ENCODE assay signal across 1 cellular context in the genomic region with DNA sequence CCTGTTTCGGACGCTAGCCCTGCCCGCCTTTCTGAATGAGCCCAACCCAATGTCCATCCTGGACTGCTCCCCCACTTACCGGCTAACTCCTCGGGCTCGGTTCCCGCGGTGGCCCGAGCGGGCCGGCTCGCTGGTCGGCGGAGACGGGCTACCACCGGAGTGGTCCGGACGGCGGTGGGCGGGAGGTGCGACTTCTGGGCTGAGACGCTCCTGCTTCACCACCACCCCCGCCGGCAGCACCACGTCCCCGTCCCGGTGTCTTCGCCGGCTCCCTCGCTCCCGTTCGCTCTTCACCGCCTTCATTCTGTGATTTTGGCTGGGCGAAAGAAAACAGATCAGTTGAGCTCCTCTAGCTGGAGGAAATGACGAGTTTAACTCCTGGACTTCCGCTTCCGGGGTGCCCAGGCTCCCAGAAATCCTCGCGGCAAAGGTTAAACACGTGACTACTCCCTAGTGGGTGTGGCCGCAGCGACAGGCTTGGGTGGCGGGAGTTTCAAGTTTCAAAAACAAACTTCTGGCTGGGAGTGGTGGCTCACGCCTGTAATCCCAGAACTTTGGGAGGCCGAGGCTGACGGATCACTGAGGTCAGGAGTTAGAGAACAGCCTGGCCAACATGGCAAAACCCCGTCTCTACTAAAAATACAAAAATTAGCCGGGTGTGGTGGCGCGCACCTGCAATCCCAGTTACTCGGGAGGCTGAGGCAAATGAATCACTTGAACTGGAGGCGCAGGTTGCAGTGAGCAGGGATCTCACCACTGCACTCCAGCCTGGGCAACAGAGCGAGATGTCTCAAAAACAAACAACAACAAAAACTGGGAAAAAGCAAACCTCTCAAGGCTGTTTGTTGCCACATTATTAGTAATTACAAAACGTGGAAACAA.
A peak's percentile ranks its signal among the peaks of the same experiment; 100 is the strongest.
TF ChIP-seq lines count a peak whose summit lies in the region.

TSS of gene SNIP1 (minus strand) at position 367 of the 882 bp plus-strand sequence. CDS start at position 303, 64 bp downstream.

TF ChIP-seq in HepG2, 621 proteins besides CTCF, POLR2A, EP300 and RAD21 (continued from another document and continues in another):
- peak; percentile 88 for TF ChIP-seq ZNF407 (CRISPR knock-in tag; IDR thresholded peaks at IDR 0.05; ENCODE audit: not compliant biosample characterization)
- TF ChIP-seq NFKB2 (CRISPR knock-in tag; IDR thresholded peaks at IDR 0.05; ENCODE audit: borderline replicate concordance): peak; percentile 47; the same call in 1 of the 2 replicates
- TF ChIP-seq, protein P1, sequence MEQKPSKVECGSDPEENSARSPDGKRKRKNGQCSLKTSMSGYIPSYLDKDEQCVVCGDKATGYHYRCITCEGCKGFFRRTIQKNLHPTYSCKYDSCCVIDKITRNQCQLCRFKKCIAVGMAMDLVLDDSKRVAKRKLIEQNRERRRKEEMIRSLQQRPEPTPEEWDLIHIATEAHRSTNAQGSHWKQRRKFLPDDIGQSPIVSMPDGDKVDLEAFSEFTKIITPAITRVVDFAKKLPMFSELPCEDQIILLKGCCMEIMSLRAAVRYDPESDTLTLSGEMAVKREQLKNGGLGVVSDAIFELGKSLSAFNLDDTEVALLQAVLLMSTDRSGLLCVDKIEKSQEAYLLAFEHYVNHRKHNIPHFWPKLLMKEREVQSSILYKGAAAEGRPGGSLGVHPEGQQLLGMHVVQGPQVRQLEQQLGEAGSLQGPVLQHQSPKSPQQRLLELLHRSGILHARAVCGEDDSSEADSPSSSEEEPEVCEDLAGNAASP (CRISPR knock-in tag; IDR thresholded peaks at IDR 0.05; ENCODE audit: borderline replicate concordance): peak; percentile 66; the same call in 1 of the 2 replicates
- no peak for TF ChIP-seq FIP1L1 (IDR thresholded peaks at IDR 0.05; ENCODE audit: borderline replicate concordance, insufficient read depth, low read depth, low read length)
- no peak for TF ChIP-seq RARG (CRISPR knock-in tag; IDR thresholded peaks at IDR 0.05; ENCODE audit: low read depth)
- TF ChIP-seq, protein P2, sequence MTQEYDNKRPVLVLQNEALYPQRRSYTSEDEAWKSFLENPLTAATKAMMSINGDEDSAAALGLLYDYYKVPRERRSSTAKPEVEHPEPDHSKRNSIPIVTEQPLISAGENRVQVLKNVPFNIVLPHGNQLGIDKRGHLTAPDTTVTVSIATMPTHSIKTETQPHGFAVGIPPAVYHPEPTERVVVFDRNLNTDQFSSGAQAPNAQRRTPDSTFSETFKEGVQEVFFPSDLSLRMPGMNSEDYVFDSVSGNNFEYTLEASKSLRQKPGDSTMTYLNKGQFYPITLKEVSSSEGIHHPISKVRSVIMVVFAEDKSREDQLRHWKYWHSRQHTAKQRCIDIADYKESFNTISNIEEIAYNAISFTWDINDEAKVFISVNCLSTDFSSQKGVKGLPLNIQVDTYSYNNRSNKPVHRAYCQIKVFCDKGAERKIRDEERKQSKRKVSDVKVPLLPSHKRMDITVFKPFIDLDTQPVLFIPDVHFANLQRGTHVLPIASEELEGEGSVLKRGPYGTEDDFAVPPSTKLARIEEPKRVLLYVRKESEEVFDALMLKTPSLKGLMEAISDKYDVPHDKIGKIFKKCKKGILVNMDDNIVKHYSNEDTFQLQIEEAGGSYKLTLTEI (CRISPR knock-in tag; conservative IDR thresholded peaks at IDR 0.05): no peak
- TF ChIP-seq, protein P3, sequence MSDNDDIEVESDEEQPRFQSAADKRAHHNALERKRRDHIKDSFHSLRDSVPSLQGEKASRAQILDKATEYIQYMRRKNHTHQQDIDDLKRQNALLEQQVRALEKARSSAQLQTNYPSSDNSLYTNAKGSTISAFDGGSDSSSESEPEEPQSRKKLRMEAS (IDR thresholded peaks at IDR 0.05): peak; percentile 75
- TF ChIP-seq, protein P4, sequence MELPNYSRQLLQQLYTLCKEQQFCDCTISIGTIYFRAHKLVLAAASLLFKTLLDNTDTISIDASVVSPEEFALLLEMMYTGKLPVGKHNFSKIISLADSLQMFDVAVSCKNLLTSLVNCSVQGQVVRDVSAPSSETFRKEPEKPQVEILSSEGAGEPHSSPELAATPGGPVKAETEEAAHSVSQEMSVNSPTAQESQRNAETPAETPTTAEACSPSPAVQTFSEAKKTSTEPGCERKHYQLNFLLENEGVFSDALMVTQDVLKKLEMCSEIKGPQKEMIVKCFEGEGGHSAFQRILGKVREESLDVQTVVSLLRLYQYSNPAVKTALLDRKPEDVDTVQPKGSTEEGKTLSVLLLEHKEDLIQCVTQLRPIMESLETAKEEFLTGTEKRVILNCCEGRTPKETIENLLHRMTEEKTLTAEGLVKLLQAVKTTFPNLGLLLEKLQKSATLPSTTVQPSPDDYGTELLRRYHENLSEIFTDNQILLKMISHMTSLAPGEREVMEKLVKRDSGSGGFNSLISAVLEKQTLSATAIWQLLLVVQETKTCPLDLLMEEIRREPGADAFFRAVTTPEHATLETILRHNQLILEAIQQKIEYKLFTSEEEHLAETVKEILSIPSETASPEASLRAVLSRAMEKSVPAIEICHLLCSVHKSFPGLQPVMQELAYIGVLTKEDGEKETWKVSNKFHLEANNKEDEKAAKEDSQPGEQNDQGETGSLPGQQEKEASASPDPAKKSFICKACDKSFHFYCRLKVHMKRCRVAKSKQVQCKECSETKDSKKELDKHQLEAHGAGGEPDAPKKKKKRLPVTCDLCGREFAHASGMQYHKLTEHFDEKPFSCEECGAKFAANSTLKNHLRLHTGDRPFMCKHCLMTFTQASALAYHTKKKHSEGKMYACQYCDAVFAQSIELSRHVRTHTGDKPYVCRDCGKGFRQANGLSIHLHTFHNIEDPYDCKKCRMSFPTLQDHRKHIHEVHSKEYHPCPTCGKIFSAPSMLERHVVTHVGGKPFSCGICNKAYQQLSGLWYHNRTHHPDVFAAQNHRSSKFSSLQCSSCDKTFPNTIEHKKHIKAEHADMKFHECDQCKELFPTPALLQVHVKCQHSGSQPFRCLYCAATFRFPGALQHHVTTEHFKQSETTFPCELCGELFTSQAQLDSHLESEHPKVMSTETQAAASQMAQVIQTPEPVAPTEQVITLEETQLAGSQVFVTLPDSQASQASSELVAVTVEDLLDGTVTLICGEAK (IDR thresholded peaks at IDR 0.05): peak; percentile 85
- TF ChIP-seq, protein P4 (CRISPR knock-in tag; IDR thresholded peaks at IDR 0.05): peak; percentile 36; the same call in 1 of the 2 replicates
- TF ChIP-seq ZNF605 (CRISPR knock-in tag; IDR thresholded peaks at IDR 0.05): peak; percentile 64
- TF ChIP-seq SMARCC2 (IDR thresholded peaks at IDR 0.05): no peak
- peak; percentile 61; the same call in 1 of the 2 replicates for TF ChIP-seq REXO4 (CRISPR knock-in tag; IDR thresholded peaks at IDR 0.05; ENCODE audit: borderline replicate concordance)
- no peak for TF ChIP-seq KDM6A (CRISPR knock-in tag; IDR thresholded peaks at IDR 0.05; ENCODE audit: low read depth)
- no peak for TF ChIP-seq MYNN (CRISPR knock-in tag; IDR thresholded peaks at IDR 0.05; ENCODE audit: low read depth)
- TF ChIP-seq, protein P5, sequence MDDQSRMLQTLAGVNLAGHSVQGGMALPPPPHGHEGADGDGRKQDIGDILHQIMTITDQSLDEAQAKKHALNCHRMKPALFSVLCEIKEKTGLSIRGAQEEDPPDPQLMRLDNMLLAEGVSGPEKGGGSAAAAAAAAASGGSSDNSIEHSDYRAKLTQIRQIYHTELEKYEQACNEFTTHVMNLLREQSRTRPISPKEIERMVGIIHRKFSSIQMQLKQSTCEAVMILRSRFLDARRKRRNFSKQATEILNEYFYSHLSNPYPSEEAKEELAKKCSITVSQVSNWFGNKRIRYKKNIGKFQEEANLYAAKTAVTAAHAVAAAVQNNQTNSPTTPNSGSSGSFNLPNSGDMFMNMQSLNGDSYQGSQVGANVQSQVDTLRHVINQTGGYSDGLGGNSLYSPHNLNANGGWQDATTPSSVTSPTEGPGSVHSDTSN (CRISPR knock-in tag; IDR thresholded peaks at IDR 0.05; ENCODE audit: borderline replicate concordance): 0 out of 2 replicates have a peak, but pooled peaks have one; percentile 59
- peak; percentile 73; the same call in 1 of the 2 replicates for TF ChIP-seq ZNF776 (CRISPR knock-in tag; IDR thresholded peaks at IDR 0.05)
- peak; percentile 39; the same call in 1 of the 2 replicates for TF ChIP-seq ZBTB38 (CRISPR knock-in tag; IDR thresholded peaks at IDR 0.05)
- TF ChIP-seq ZNF274 (CRISPR knock-in tag; IDR thresholded peaks at IDR 0.05): 0 out of 2 replicates have a peak, but pooled peaks have one; percentile 48
- no peak for TF ChIP-seq ZFP41 (CRISPR knock-in tag; IDR thresholded peaks at IDR 0.05; ENCODE audit: borderline replicate concordance)
- TF ChIP-seq, protein P6, sequence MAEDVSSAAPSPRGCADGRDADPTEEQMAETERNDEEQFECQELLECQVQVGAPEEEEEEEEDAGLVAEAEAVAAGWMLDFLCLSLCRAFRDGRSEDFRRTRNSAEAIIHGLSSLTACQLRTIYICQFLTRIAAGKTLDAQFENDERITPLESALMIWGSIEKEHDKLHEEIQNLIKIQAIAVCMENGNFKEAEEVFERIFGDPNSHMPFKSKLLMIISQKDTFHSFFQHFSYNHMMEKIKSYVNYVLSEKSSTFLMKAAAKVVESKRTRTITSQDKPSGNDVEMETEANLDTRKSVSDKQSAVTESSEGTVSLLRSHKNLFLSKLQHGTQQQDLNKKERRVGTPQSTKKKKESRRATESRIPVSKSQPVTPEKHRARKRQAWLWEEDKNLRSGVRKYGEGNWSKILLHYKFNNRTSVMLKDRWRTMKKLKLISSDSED (CRISPR knock-in tag; IDR thresholded peaks at IDR 0.05): no peak
- TF ChIP-seq RXRA (CRISPR knock-in tag; IDR thresholded peaks at IDR 0.05): peak; percentile 38; the same call in 1 of the 2 replicates
- TF ChIP-seq FOXK1 (CRISPR knock-in tag; IDR thresholded peaks at IDR 0.05; ENCODE audit: borderline replicate concordance, low read depth): peak; percentile 79
- peak; percentile 77 for TF ChIP-seq ZNF20 (CRISPR knock-in tag; IDR thresholded peaks at IDR 0.05)
- TF ChIP-seq KLF12 (CRISPR knock-in tag; IDR thresholded peaks at IDR 0.05; ENCODE audit: borderline replicate concordance): peak; percentile 91
